ENCODE assay signal across 8 cellular contexts in genomic region chrX:2627272-2627867, GRCh38.
DNase-seq lines count a peak whose midpoint lies in the region; ATAC-seq and TF ChIP-seq lines count a peak whose summit lies in the region.

No MANE protein-coding gene starts in this region.

- H3K4me2 ChIP-seq in HCT116 (ENCODE audit: low read length): no peak overlapping the region

- no peaks in the 10 kb centered on the region for H3K9me3 ChIP-seq in HCT116 (ENCODE audit: control insufficient read depth in 1 of 2, insufficient read depth in 1 of 2, low read depth in 1 of 2, low read length in 2 of 2)

- CTCF ChIA-PET in HCT116 (lab: Charles Lee): no interaction called here

- intact Hi-C loops in HCT116 (cut with micrococcal nuclease): loop anchor here (5.0 kb wide), 1 partner anchor 1175 kb away; the partner anchor contains the start of gene ASMTL

- DNase-seq in GM06990 (ENCODE audit: extremely low read depth, insufficient read length): peak; percentile 19
- peak; percentile 44 for DNase-seq in HCT116 (ENCODE audit: low read depth, low spot score)
- peak; percentile 59 for DNase-seq in RPMI8226
- DNase-seq in choroid plexus epithelial cell (ENCODE audit: low read depth): peak; percentile 72
- no peak for DNase-seq in natural killer cell treated with Interleukin-12 subunit alpha and Interleukin-12 subunit beta and Interleukin-15 and Interleukin-18, amount 100 ng/mL, for 72 hours (ENCODE audit: low spot score)
- no peak for DNase-seq in GF-D8 (lab: John Stamatoyannopoulos, UW)
- DNase-seq in NCI-H2196 (lab: John Stamatoyannopoulos, UW; ENCODE audit: unreplicated experiment): no peak
- DNase-seq in DMS79 (lab: John Stamatoyannopoulos, UW): no peak

- H3K27me3 ChIP-seq in GM06990 (replicated peaks; ENCODE audit: control insufficient read depth, insufficient read depth, low read length) (no peaks in the 10 kb centered on the region), HCT116 (ENCODE audit: insufficient read depth, low read length) (no peaks in the 10 kb centered on the region)

- H3K4me3 ChIP-seq in GM06990 (replicated peaks; ENCODE audit: low read depth, low read length) (no peak overlapping the region), HCT116 (replicated peaks in 1 of 2; ENCODE audit: low read depth in 1 of 2, low read length in 2 of 2) (no peak overlapping the region), choroid plexus epithelial cell (ENCODE audit: low read depth, low read length) (no peak overlapping the region)

- H4K20me1 ChIP-seq in HCT116 (ENCODE audit: insufficient read depth): no peaks in the 10 kb centered on the region

- ATAC-seq in HCT116: peak; percentile 74
- peak in 1 of 2 donors; percentile 44 for ATAC-seq in natural killer cell treated with Interleukin-12 subunit alpha and Interleukin-12 subunit beta and Interleukin-15 and Interleukin-18, amount 100 ng/mL, for 72 hours

- peak overlapping the region; percentile 41 for H3K4me3 Mint-ChIP-seq in natural killer cell treated with Interleukin-12 subunit alpha and Interleukin-12 subunit beta and Interleukin-15 and Interleukin-18, amount 100 ng/mL, for 72 hours

- H3K79me2 ChIP-seq in HCT116 (ENCODE audit: insufficient read depth, low read length): no peaks in the 10 kb centered on the region

- POLR2A ChIA-PET in HCT116 (lab: Charles Lee): no interaction called here

- BruUV-seq in HCT116 (replicated peaks; lab: Mats Ljungman, UMichigan): no TSS peak

- peaks cover 46 to 47% of the 10 kb centered on the region in 2 donors for H3K4me1 Mint-ChIP-seq in natural killer cell treated with Interleukin-12 subunit alpha and Interleukin-12 subunit beta and Interleukin-15 and Interleukin-18, amount 100 ng/mL, for 72 hours (ENCODE audit: low read depth in 2 of 2)

- peaks cover 37% of the 10 kb centered on the region for H3K9me3 Mint-ChIP-seq in natural killer cell treated with Interleukin-12 subunit alpha and Interleukin-12 subunit beta and Interleukin-15 and Interleukin-18, amount 100 ng/mL, for 72 hours

- no peaks in the 10 kb centered on the region for H3K27me3 Mint-ChIP-seq in natural killer cell treated with Interleukin-12 subunit alpha and Interleukin-12 subunit beta and Interleukin-15 and Interleukin-18, amount 100 ng/mL, for 72 hours

- H3K9me2 ChIP-seq in HCT116 (ENCODE audit: insufficient read depth): no peaks in the 10 kb centered on the region

- no peak overlapping the region for H2AFZ ChIP-seq in HCT116 (ENCODE audit: low read depth, low read length, poor library complexity, severe bottlenecking)

- no peak overlapping the region for H3K9ac ChIP-seq in HCT116 (ENCODE audit: low read length)

- H3K27ac ChIP-seq in HCT116 (ENCODE audit: low read depth, low read length): no peak overlapping the region

- H3K36me3 Mint-ChIP-seq in natural killer cell treated with Interleukin-12 subunit alpha and Interleukin-12 subunit beta and Interleukin-15 and Interleukin-18, amount 100 ng/mL, for 72 hours: peaks cover 65% of the 10 kb centered on the region

- no peak for TF ChIP-seq POLR2A in HCT116 (IDR thresholded peaks at IDR 0.05; ENCODE audit: borderline replicate concordance, extremely low read depth, insufficient read depth, insufficient read length)

- H3K36me3 ChIP-seq in GM06990 (ENCODE audit: control insufficient read depth, insufficient read depth, low read length) (no peaks in the 10 kb centered on the region; the same call in none of the 2 replicates), HCT116 (ENCODE audit: control insufficient read depth in 1 of 2, insufficient read depth in 2 of 2, low read length in 2 of 2) (peaks cover 0 to 25% of the 10 kb centered on the region in 2 experiments; a peak in 1 of 4 replicates)

- H3K27ac Mint-ChIP-seq in natural killer cell treated with Interleukin-12 subunit alpha and Interleukin-12 subunit beta and Interleukin-15 and Interleukin-18, amount 100 ng/mL, for 72 hours: peak overlapping the region; percentile 97

- RAD21 ChIA-PET in HCT116 (lab: Charles Lee; ENCODE audit: low non-redundant PET in 1 of 2, low total read pairs in 2 of 2, uncharacterized antibody in 2 of 2, unreplicated experiment in 2 of 2): no interaction called here

- peak; percentile 71 for TF ChIP-seq RAD21 in HCT116 (IDR thresholded peaks at IDR 0.05; ENCODE audit: low read depth)

- peaks cover 0 to 7% of the 10 kb centered on the region in 2 experiments; a peak in 1 of 4 replicates for H3K4me1 ChIP-seq in HCT116 (ENCODE audit: control insufficient read depth in 1 of 2, insufficient read depth in 2 of 2, low read length in 2 of 2)

- TF ChIP-seq CTCF in GM06990 (IDR thresholded peaks at IDR 0.05; ENCODE audit: insufficient read depth, low read length, poor library complexity, severe bottlenecking): peak; percentile 79
- TF ChIP-seq CTCF in HCT116 (IDR thresholded peaks at IDR 0.05 in 2 of 3, conservative IDR thresholded peaks at IDR 0.05 in 1 of 3; ENCODE audit: borderline replicate concordance in 1 of 3, insufficient read depth in 1 of 3, low read depth in 2 of 3, low read length in 2 of 3): peak in 2 of 3 experiments; percentile 46 to 69; a peak in 4 of 6 replicates
- TF ChIP-seq CTCF in choroid plexus epithelial cell (conservative IDR thresholded peaks at IDR 0.05; ENCODE audit: low read depth, low read length): peak; percentile 81

TF ChIP-seq in HCT116, 20 proteins besides CTCF, POLR2A, EP300 and RAD21:
- TF ChIP-seq JUND (IDR thresholded peaks at IDR 0.05) (no peak), SIN3A (IDR thresholded peaks at IDR 0.05; ENCODE audit: low read depth) (no peak), ZBTB33 (IDR thresholded peaks at IDR 0.05; ENCODE audit: extremely low read depth, insufficient replicate concordance, low read length) (no peak), EGR1 (IDR thresholded peaks at IDR 0.05; ENCODE audit: low read depth) (no peak), SRF (IDR thresholded peaks at IDR 0.05; ENCODE audit: low read depth) (no peak), CEBPB (IDR thresholded peaks at IDR 0.05; ENCODE audit: low read depth) (no peak), FOSL1 (IDR thresholded peaks at IDR 0.05; ENCODE audit: low read depth) (no peak), EZH2phosphoT487 (IDR thresholded peaks at IDR 0.05; ENCODE audit: borderline replicate concordance) (no peak), ATF3 (IDR thresholded peaks at IDR 0.05) (no peak), EZH2 (IDR thresholded peaks at IDR 0.05) (no peak)

Comparison
In these comparisons a context has a peak if more than half of its experiments do, and no peak if none do; other contexts are left out.
1. DNase-seq: peak in GM06990 (single experiment), HCT116 (single experiment), RPMI8226 (single experiment) and choroid plexus epithelial cell (single experiment); none in natural killer cell treated with Interleukin-12 subunit alpha and Interleukin-12 subunit beta and Interleukin-15 and Interleukin-18, amount 100 ng/mL, for 72 hours (single experiment), GF-D8 (single experiment), NCI-H2196 (single experiment) and DMS79 (single experiment).
2. Peak in every context shown above with its lines, with median percentiles within 50 percentile points of each other: CTCF ChIP-seq.